ENCODE assay signal across 18 cellular contexts in genomic region chr2:101026253-101026701, GRCh38. TPM values are rescaled to one million over a fixed set of nuclear protein-coding genes. Genes with fewer than 3 reads are reported as not detected.
DNase-seq lines count a peak whose midpoint lies in the region; ATAC-seq and TF ChIP-seq lines count a peak whose summit lies in the region.
"Had no signal": no experiment of that assay in that cellular context is flagged by ENCODE, and none has a peak within 500 bp of the region (broad histone marks: within the 10 kb centered on the region; RNA-seq: fewer than 3 reads in every experiment).

No MANE protein-coding gene starts in this region.

- H4K20me1 ChIP-seq in osteoblast (ENCODE audit: insufficient read depth, low read length), result no peaks in the 10 kb centered on the region

- H3K4me1 ChIP-seq in NT2/D1 (ENCODE audit: insufficient read depth, insufficient read length), result peaks cover 4% of the 10 kb centered on the region
- H3K4me1 ChIP-seq in osteoblast (ENCODE audit: insufficient read depth, low read length), result no peaks in the 10 kb centered on the region
- H3K4me1 ChIP-seq: Peyer's patch had no signal

- H2AFZ ChIP-seq in osteoblast (ENCODE audit: low read length), result no peak overlapping the region

- H3K4me3 ChIP-seq in H7 (ENCODE audit: insufficient read depth, low read depth, low read length), result no peak overlapping the region
- no peak overlapping the region for H3K4me3 ChIP-seq in NT2/D1 (ENCODE audit: insufficient read length, low read depth)
- no peak overlapping the region for H3K4me3 ChIP-seq in osteoblast (ENCODE audit: insufficient read depth, low read length)
- H3K4me3 ChIP-seq: Peyer's patch had no signal

- peaks cover 14% of the 10 kb centered on the region for H3K36me3 ChIP-seq in H7 (replicated peaks; ENCODE audit: control insufficient read depth, insufficient read depth, low read length)
- peaks cover 26% of the 10 kb centered on the region for H3K36me3 ChIP-seq in NT2/D1 (ENCODE audit: insufficient read depth, insufficient read length, low read length)
- H3K36me3 ChIP-seq in osteoblast (ENCODE audit: insufficient read depth, low read length), result no peaks in the 10 kb centered on the region

- H3K79me2 ChIP-seq in osteoblast (ENCODE audit: insufficient read depth, low read length), result no peaks in the 10 kb centered on the region

- no peak overlapping the region for H3K9ac ChIP-seq in NT2/D1 (ENCODE audit: insufficient read length, low read depth)

- H3K27me3 ChIP-seq in H7 (ENCODE audit: control insufficient read depth, insufficient read depth, low read length), result no peaks in the 10 kb centered on the region
- no peaks in the 10 kb centered on the region for H3K27me3 ChIP-seq in NT2/D1 (ENCODE audit: insufficient read depth, insufficient read length)
- no peaks in the 10 kb centered on the region for H3K27me3 ChIP-seq in osteoblast (ENCODE audit: insufficient read depth, low read length)
- H3K27me3 ChIP-seq: Peyer's patch had no signal

- ATAC-seq in left colon (peak; percentile 83), HG02973 (IDR thresholded peaks at IDR 0.05; ENCODE audit: unreplicated experiment) (no peak)
- ATAC-seq: activated CD4-positive, CD25-positive, alpha-beta regulatory T cell treated with anti-CD3 and anti-CD28 coated beads, Interleukin-2, amount 50 U/mL, for 24 hours; activated CD8-positive, alpha-beta T cell treated with anti-CD3 and anti-CD28 coated beads for 36 hours; activated naive CD8-positive, alpha-beta T cell treated with anti-CD3 and anti-CD28 coated beads, Interleukin-2, amount 50 U/mL, for 24 hours; left ventricle myocardium superior had no signal

- H3K27ac ChIP-seq in osteoblast (ENCODE audit: low read depth, low read length), result no peak overlapping the region
- H3K27ac ChIP-seq: Peyer's patch had no signal

- H3K9me3 ChIP-seq in NT2/D1 (ENCODE audit: insufficient read depth, low read length) (peaks cover 17% of the 10 kb centered on the region; the same call in 1 of the 2 replicates), osteoblast (ENCODE audit: low read depth, low read length) (no peaks in the 10 kb centered on the region)
- H3K9me3 ChIP-seq: Peyer's patch had no signal

- DNase-seq in H7 (peak; percentile 59), NT2/D1 (ENCODE audit: low read depth, low spot score) (peak; percentile 39), left colon (peak; percentile 36 to 55), osteoblast (ENCODE audit: insufficient read length, low spot score, missing footprints) (peak; percentile 34), NCI-H1694 (lab: John Stamatoyannopoulos, UW) (no peak)
- DNase-seq in stimulated activated CD4-positive, alpha-beta T cell treated with anti-CD3 and anti-CD28 coated beads, Interleukin-12 subunit alpha, Interleukin-12 subunit beta, amount 100 ng/mL, for 4 hours, result no peak
- DNase-seq: activated CD8-positive, alpha-beta T cell treated with anti-CD3 and anti-CD28 coated beads for 36 hours; activated gamma-delta T cell; activated naive CD8-positive, alpha-beta T cell treated with anti-CD3 and anti-CD28 coated beads, Interleukin-2, amount 50 U/mL, for 24 hours; CD4-positive, CD25-positive, alpha-beta regulatory T cell; DMS 273 treated with DMSO at 0.1 percent for 48 hours; left ventricle myocardium superior; NCI-H1694 treated with DMSO at 0.1 percent for 48 hours; NCI-H2171; NCI-H526; Peyer's patch had no signal

- intact Hi-C loops in left colon (cut with DNase I, micrococcal nuclease), result no loop called here

- TF ChIP-seq CTCF in osteoblast (IDR thresholded peaks at IDR 0.05; ENCODE audit: extremely low read depth, low read depth, low read length), result no peak

- no peak overlapping the region for H3K4me2 ChIP-seq in osteoblast (ENCODE audit: insufficient read depth, low read length)

RNA-seq across cellular contexts. Expression of gene RPL31, which starts 24.2 kb away (rescaled TPM):
- 865 and 1,238 TPM in 2 replicates for total RNA-seq in H7 (2014; rRNA removed; shearing (Covaris generic))
- total RNA-seq in left colon, result 1,000 to 10,000 TPM; 1,084 to 1,104 TPM
- 760 and 907 TPM in 2 replicates for total RNA-seq in osteoblast

Comparison
In these comparisons a context has a peak if more than half of its experiments do, and no peak if none do; other contexts are left out.
1. DNase-seq: peak in H7 (single experiment), NT2/D1 (single experiment), left colon (2 of 2) and osteoblast (single experiment); none in NCI-H1694 (single experiment) and stimulated activated CD4-positive, alpha-beta T cell treated with anti-CD3 and anti-CD28 coated beads, Interleukin-12 subunit alpha, Interleukin-12 subunit beta, amount 100 ng/mL, for 4 hours (single experiment).